Comparison of ENCODE assay signal across 8 cellular contexts in genomic region chr1:232630047-232630893, GRCh38. TPM values are rescaled to one million over a fixed set of nuclear protein-coding genes. Genes with fewer than 3 reads are reported as not detected.
DNase-seq lines count a peak whose midpoint lies in the region; ATAC-seq and TF ChIP-seq lines count a peak whose summit lies in the region.

Gene SIPA1L2, minus strand, starts transcription at chr1:232630133. Its CDS starts 114,794 bp downstream, at chr1:232515339.

- H3K27ac ChIP-seq in HEK293 (ENCODE audit: extremely low read depth, low read depth, low read length) = peak within 1 kb of the TSS; percentile 91
- no peak within 1 kb of the TSS for H3K27ac ChIP-seq in MM.1S (ENCODE audit: low read length)
- no peak within 1 kb of the TSS for H3K27ac ChIP-seq in SK-N-MC
- peak within 1 kb of the TSS; percentile 69 to 89 for H3K27ac ChIP-seq in ovary
- peak within 1 kb of the TSS; percentile 76 to 83 for H3K27ac ChIP-seq in thoracic aorta

- no peak for TF ChIP-seq EP300 in ovary (IDR thresholded peaks at IDR 0.05)

- 0 to 1% (median 0%) methylated on average over 38 to 98 of the region's 98 CpGs for WGBS in ovary, 3 donors

- no peaks in the 10 kb centered on the region for H4K20me1 ChIP-seq in MM.1S (ENCODE audit: insufficient read depth, low read length)

- H3K4me3 ChIP-seq in HEK293 (ENCODE audit: low read depth, low read length) (peak within 1 kb of the TSS; percentile 91), MM.1S (ENCODE audit: low read length) (peak within 1 kb of the TSS; percentile 75), SK-N-MC (peak within 1 kb of the TSS; percentile 80), ovary (peak within 1 kb of the TSS; percentile 73), thoracic aorta (peak within 1 kb of the TSS; percentile 91)

- H3K9me3 ChIP-seq in HEK293 (ENCODE audit: control insufficient read depth, insufficient read depth, low read depth, low read length) (no peaks in the 10 kb centered on the region), MM.1S (replicated peaks; ENCODE audit: insufficient read depth, low read length) (no peaks in the 10 kb centered on the region), SK-N-MC (ENCODE audit: low read depth, low read length) (no peaks in the 10 kb centered on the region), ovary (no peaks in the 10 kb centered on the region), thoracic aorta (no peaks in the 10 kb centered on the region)

- H3K36me3 Mint-ChIP-seq in activated naive CD4-positive, alpha-beta T cell treated with anti-CD3 and anti-CD28 coated beads, Interleukin-2, amount 50 U/mL, for 72 hours = no peaks in the 10 kb centered on the region

- peaks cover 33% of the 10 kb centered on the region for H3F3A ChIP-seq in MM.1S (ENCODE audit: insufficient read depth, low read length)

- POLR2A ChIA-PET in HEK293 (lab: Yijun Ruan, JAX) = interaction anchor here (0.6 to 2.0 kb wide), 24 partner anchors 10 to 764 kb away, joined by 3 to 8 read pairs (median 4); partner anchors contain the start of genes NTPCR and PCNX2

- H2AFZ ChIP-seq in MM.1S (ENCODE audit: low read length) = peak within 1 kb of the TSS; percentile 88

- peak; percentile 88 for DNase-seq in G401 (ENCODE audit: low spot score)
- peak; percentile 94 for DNase-seq in MM.1S
- no peak for DNase-seq in SK-N-MC (ENCODE audit: low read depth, low spot score)
- peak; percentile 91 to 95 for DNase-seq in activated naive CD4-positive, alpha-beta T cell treated with anti-CD3 and anti-CD28 coated beads, Interleukin-2, amount 50 U/mL, for 72 hours (ENCODE audit: low spot score in 2 of 2)
- DNase-seq in head of caudate nucleus = peak; percentile 85 to 99 (median 97)
- peak; percentile 93 to 97 (median 96) for DNase-seq in ovary
- DNase-seq in thoracic aorta (ENCODE audit: low spot score) = peak; percentile 73

- peak within 1 kb of the TSS; percentile 46 to 82 for H3K27ac Mint-ChIP-seq in activated naive CD4-positive, alpha-beta T cell treated with anti-CD3 and anti-CD28 coated beads, Interleukin-2, amount 50 U/mL, for 72 hours

- no peaks in the 10 kb centered on the region for H3K36me3 ChIP-seq in HEK293 (ENCODE audit: control insufficient read depth in 2 of 2, insufficient read depth in 1 of 2, low read length in 2 of 2)
- no peaks in the 10 kb centered on the region for H3K36me3 ChIP-seq in MM.1S (replicated peaks; ENCODE audit: insufficient read depth, low read length)
- no peaks in the 10 kb centered on the region for H3K36me3 ChIP-seq in SK-N-MC (ENCODE audit: insufficient read depth, low read length)
- no peaks in the 10 kb centered on the region for H3K36me3 ChIP-seq in ovary
- no peaks in the 10 kb centered on the region for H3K36me3 ChIP-seq in thoracic aorta

- no peaks in the 10 kb centered on the region for H3K9me2 ChIP-seq in MM.1S (replicated peaks; ENCODE audit: insufficient read depth, low read length)

- peak; percentile 100 for TF ChIP-seq CTCF in HEK293 (tag by site-specific recombination; IDR thresholded peaks at IDR 0.05)
- TF ChIP-seq CTCF in MM.1S (IDR thresholded peaks at IDR 0.05; ENCODE audit: low read length) = peak; percentile 62
- TF ChIP-seq CTCF in ovary (IDR thresholded peaks at IDR 0.05) = peak; percentile 7 to 46 (median 40)
- peak; percentile 42 for TF ChIP-seq CTCF in thoracic aorta (IDR thresholded peaks at IDR 0.05)

- intact Hi-C loops in head of caudate nucleus (cut with DNase I) (loop anchor here (2.0 to 10.0 kb wide), 5 partner anchors 123 to 765 kb away; partner anchors contain the start of genes MAP10 and NTPCR), ovary (cut with DNase I) (loop anchor here in 3 of 4 donors (10.0 kb wide), 3 partner anchors 605 to 765 kb away; no protein-coding TSS in a partner anchor)

- H3K9ac ChIP-seq in MM.1S (ENCODE audit: low read length) = peak within 1 kb of the TSS; percentile 30; the same call in 1 of the 2 replicates
- no peak within 1 kb of the TSS for H3K9ac ChIP-seq in SK-N-MC (ENCODE audit: insufficient read length)

- in situ Hi-C loops in G401 (cut with HindIII; ENCODE audit: low sequenced_read_pairs) = no loop called here

- peak; percentile 95 to 96 for ATAC-seq in activated naive CD4-positive, alpha-beta T cell treated with anti-CD3 and anti-CD28 coated beads, Interleukin-2, amount 50 U/mL, for 72 hours
- peak; percentile 87 for ATAC-seq in thoracic aorta (ENCODE audit: insufficient number of reproducible peaks, low FRiP score, low read depth)

- H3K27me3 ChIP-seq in MM.1S (replicated peaks; ENCODE audit: insufficient read depth, low read length) (peaks cover 20% of the 10 kb centered on the region), ovary (no peaks in the 10 kb centered on the region), thoracic aorta (replicated peaks; ENCODE audit: insufficient read depth) (no peaks in the 10 kb centered on the region)

- H3K4me2 ChIP-seq in MM.1S (ENCODE audit: low read depth, low read length) = peak within 1 kb of the TSS; percentile 97

- H3K4me1 ChIP-seq in HEK293 (ENCODE audit: control insufficient read depth, insufficient read depth, low read length) (peaks cover 20% of the 10 kb centered on the region), MM.1S (ENCODE audit: low read length) (peaks cover 34% of the 10 kb centered on the region), ovary (ENCODE audit: insufficient read depth) (no peaks in the 10 kb centered on the region), thoracic aorta (ENCODE audit: control insufficient read depth in 1 of 2, low read depth in 2 of 2) (peaks cover 4 to 12% of the 10 kb centered on the region in 2 donors)

- no peaks in the 10 kb centered on the region for H3K9me3 Mint-ChIP-seq in activated naive CD4-positive, alpha-beta T cell treated with anti-CD3 and anti-CD28 coated beads, Interleukin-2, amount 50 U/mL, for 72 hours

- no peak for TF ChIP-seq POLR2A in ovary (IDR thresholded peaks at IDR 0.05)

- CTCF ChIA-PET in HEK293 (lab: Yijun Ruan, JAX) = interaction anchor here (0.7 to 3.0 kb wide), 16 partner anchors 11 to 909 kb away, joined by 3 to 11 read pairs (median 4); partner anchors contain the start of gene NTPCR

- no peaks in the 10 kb centered on the region for H3K79me2 ChIP-seq in MM.1S (ENCODE audit: low read length)

TF ChIP-seq in HEK293, 187 proteins besides CTCF, POLR2A, EP300 and RAD21 (continues in another document):
- TF ChIP-seq ZNF624 (tag by site-specific recombination; IDR thresholded peaks at IDR 0.05) (no peak), HOXA7 (CRISPR knock-in tag; IDR thresholded peaks at IDR 0.05; ENCODE audit: borderline replicate concordance) (no peak), SALL2 (tag by site-specific recombination; IDR thresholded peaks at IDR 0.05; ENCODE audit: borderline replicate concordance) (no peak), ZNF580 (tag by site-specific recombination; IDR thresholded peaks at IDR 0.05) (peak; percentile 64), SETDB1 (IDR thresholded peaks at IDR 0.05; ENCODE audit: insufficient read length, low read length) (no peak), SCRT1 (tag by site-specific recombination; IDR thresholded peaks at IDR 0.05; ENCODE audit: borderline replicate concordance) (no peak), ZNF354C (tag by site-specific recombination; IDR thresholded peaks at IDR 0.05; ENCODE audit: borderline replicate concordance, low read depth) (no peak), ZNF777 (tag by site-specific recombination; IDR thresholded peaks at IDR 0.05; ENCODE audit: borderline replicate concordance) (no peak), FEZF1 (tag by site-specific recombination; IDR thresholded peaks at IDR 0.05) (0 out of 2 replicates have a peak, but pooled peaks have one; percentile 17), GLIS1 (tag by site-specific recombination; IDR thresholded peaks at IDR 0.05) (peak; percentile 83), ZNF140 (tag by site-specific recombination; IDR thresholded peaks at IDR 0.05) (no peak), KLF16 (tag by site-specific recombination; IDR thresholded peaks at IDR 0.05) (peak; percentile 78; the same call in 1 of the 2 replicates), ZNF701 (tag by site-specific recombination; IDR thresholded peaks at IDR 0.05) (no peak), ZBTB17 (tag by site-specific recombination; IDR thresholded peaks at IDR 0.05) (peak; percentile 91), ZNF555 (tag by site-specific recombination; conservative IDR thresholded peaks at IDR 0.05) (no peak)

RNA-seq across cellular contexts. Expression of gene SIPA1L2, which starts in this region (rescaled TPM):
- total RNA-seq in G401 (2014; rRNA removed; shearing (Covaris generic)) = not detected in 2 replicates
- total RNA-seq in activated naive CD4-positive, alpha-beta T cell treated with anti-CD3 and anti-CD28 coated beads, Interleukin-2, amount 50 U/mL, for 72 hours = 10 to 100 TPM in 1 of 2 donors, 1 to 10 TPM in 1; 4.4 to 10.8 TPM
- 10 to 100 TPM; 12.9 to 52.9 (median 31.7) TPM for total RNA-seq in ovary
- polyA plus RNA-seq in ovary = 10 to 100 TPM; 12.3 to 17.7 TPM
- total RNA-seq in thoracic aorta = 10 to 100 TPM; 13.0 to 20.4 TPM

Comparison
In these comparisons a context has a peak if more than half of its experiments do, and no peak if none do; other contexts are left out.
1. Peak in DNase-seq in G401; RNA of the gene not detected or under 1 TPM.
2. H3K27ac ChIP-seq: peak in HEK293 (single experiment), ovary (2 of 2) and thoracic aorta (2 of 2); none in MM.1S (single experiment) and SK-N-MC (single experiment).
3. CTCF ChIP-seq: peak in every context shown above with its lines; median percentile 100 in HEK293; 62 in MM.1S; 42 in thoracic aorta; 40 in ovary.
4. Peak in every context shown above with its lines, with median percentiles within 50 percentile points of each other: H3K4me3 ChIP-seq.